ENCODE assay signal across 8 cellular contexts in the genomic region with DNA sequence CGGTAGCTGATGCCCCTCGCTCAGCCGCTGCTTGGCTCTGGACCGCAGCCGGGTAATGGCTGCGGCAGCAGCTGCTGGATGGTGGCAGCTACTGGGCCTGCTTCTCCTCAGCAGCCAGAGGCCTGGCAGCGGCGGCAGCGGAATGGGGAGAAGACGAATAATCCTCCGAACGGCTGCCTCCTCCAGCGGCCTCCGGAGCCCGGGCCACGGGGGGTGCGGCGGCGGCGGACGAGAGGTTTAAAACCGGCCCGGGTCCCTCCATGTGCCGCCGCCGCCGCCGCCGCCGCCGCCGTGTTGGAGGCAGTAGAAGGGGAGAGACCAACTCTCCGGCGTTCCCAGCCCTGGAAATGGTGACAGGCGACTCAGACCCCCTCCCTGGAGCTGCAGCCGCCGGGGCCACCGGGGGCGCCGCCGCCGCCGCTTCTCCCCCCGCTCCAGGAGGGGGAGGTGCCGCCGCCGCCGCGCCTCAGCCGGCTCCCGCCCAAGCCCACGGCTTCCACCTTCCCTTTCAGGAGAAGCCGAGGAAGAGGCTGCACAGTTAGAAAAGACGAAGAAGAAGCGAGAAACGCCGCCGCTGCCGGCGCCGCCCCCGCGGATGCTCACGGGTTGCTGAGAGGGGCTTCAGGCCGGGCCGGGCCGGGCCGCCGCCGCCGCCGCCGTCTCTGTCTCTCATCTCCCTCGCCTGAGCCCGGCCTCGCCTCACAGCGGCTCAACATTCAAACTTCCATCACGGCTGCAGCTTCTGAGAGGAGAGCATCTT.
DNase-seq lines count a peak whose midpoint lies in the region; ATAC-seq and TF ChIP-seq lines count a peak whose summit lies in the region.

No MANE protein-coding gene starts in this region.

- no peaks in the 10 kb centered on the region for H3K36me3 Mint-ChIP-seq in Calu3 (ENCODE audit: insufficient read depth, unreplicated experiment)
- H3K36me3 Mint-ChIP-seq in IgD-negative memory B cell: no peaks in the 10 kb centered on the region

- CTCF ChIA-PET in Calu3 (lab: Charles Lee): no interaction called here

- intact Hi-C loops in Calu3 (cut with micrococcal nuclease; ENCODE audit: unreplicated experiment): no loop called here

- H3K4me3 Mint-ChIP-seq in Calu3 (ENCODE audit: low read depth, unreplicated experiment) (peak overlapping the region; percentile 70), IgD-negative memory B cell (peak overlapping the region; percentile 85 to 97 (median 90))

- no peak for ATAC-seq in HG03378 (IDR thresholded peaks at IDR 0.05; ENCODE audit: unreplicated experiment)

- H3K27ac Mint-ChIP-seq in Calu3 (ENCODE audit: unreplicated experiment): no peak overlapping the region
- peak overlapping the region in 1 of 3 donors; percentile 36 for H3K27ac Mint-ChIP-seq in IgD-negative memory B cell

- peaks cover 17% of the 10 kb centered on the region for H3K4me1 Mint-ChIP-seq in Calu3 (ENCODE audit: low read depth, unreplicated experiment)
- H3K4me1 Mint-ChIP-seq in IgD-negative memory B cell: peaks cover 4 to 11% (median 8%) of the 10 kb centered on the region in 3 donors

- DNase-seq in Calu3: no peak
- peak; percentile 83 for DNase-seq in left kidney (ENCODE audit: low read depth, low spot score)
- DNase-seq in stimulated activated CD4-positive, alpha-beta T cell treated with anti-CD3 and anti-CD28 coated beads, Interleukin-4, amount 100 ng/mL, for 1 hour: peak; percentile 31
- DNase-seq in UCSD-AML1 (lab: John Stamatoyannopoulos, UW; ENCODE audit: unreplicated experiment): no peak

- H3K27ac ChIP-seq in VCaP: peak overlapping the region; percentile 89
- H3K27ac ChIP-seq in cingulate gyrus (ENCODE audit: low read depth, low read length): peak overlapping the region; percentile 88

- peaks cover 65% of the 10 kb centered on the region for H3K27me3 Mint-ChIP-seq in Calu3 (ENCODE audit: unreplicated experiment)
- peaks cover 41% of the 10 kb centered on the region for H3K27me3 Mint-ChIP-seq in IgD-negative memory B cell

- H3K9me3 Mint-ChIP-seq in Calu3 (ENCODE audit: low read depth, unreplicated experiment) (no peaks in the 10 kb centered on the region), IgD-negative memory B cell (peaks cover 2 to 7% (median 3%) of the 10 kb centered on the region in 3 donors)

- TF ChIP-seq CTCF in Calu3 (IDR thresholded peaks at IDR 0.05; ENCODE audit: unreplicated experiment): no peak
- TF ChIP-seq CTCF in VCaP (conservative IDR thresholded peaks at IDR 0.05): no peak

- BruUV-seq in Calu3 (replicated peaks; lab: Mats Ljungman, UMichigan): no TSS peak

Comparison
In these comparisons a context has a peak if more than half of its experiments do, and no peak if none do; other contexts are left out.
1. DNase-seq: peak in left kidney (single experiment) and stimulated activated CD4-positive, alpha-beta T cell treated with anti-CD3 and anti-CD28 coated beads, Interleukin-4, amount 100 ng/mL, for 1 hour (single experiment); none in Calu3 (single experiment) and UCSD-AML1 (single experiment).